ENCODE assay signal across 1 cellular context in genomic region chr5:135158315-135158697, GRCh38.
TF ChIP-seq lines count a peak whose summit lies in the region.

No MANE protein-coding gene starts in this region.

TF ChIP-seq in HepG2, 621 proteins besides CTCF, POLR2A, EP300 and RAD21 (continued from another document):
- TF ChIP-seq AKNA (CRISPR knock-in tag; IDR thresholded peaks at IDR 0.05; ENCODE audit: borderline replicate concordance) = no peak
